In the genomic region with DNA sequence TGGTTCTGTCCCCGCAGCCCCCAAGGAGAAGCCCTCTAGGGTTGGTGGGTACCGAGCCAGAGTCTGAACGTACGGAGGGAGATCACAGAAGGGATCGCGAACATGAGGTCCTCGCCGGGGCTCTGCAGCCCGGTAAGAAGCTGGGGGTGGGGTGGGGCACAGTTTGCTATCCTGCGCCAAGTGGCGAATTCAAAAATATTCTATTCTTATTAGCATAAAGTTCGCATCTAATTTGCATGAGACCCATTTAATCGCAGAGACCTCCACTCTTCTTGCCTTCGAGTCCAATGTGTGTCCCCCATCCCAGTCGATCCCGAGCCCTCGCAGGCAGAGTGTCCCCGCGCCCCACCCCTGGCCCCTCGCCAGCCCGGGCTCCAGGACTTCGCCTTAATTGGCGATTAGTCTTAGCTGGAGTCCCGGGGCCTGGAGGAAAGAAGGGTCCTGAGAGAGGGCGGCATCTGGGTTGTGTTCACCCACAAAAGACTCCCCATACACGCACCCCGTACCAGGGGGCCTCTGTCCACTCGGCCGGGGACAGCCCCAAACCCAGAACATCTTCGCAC, we compare ENCODE assay signal across 8 cellular contexts. TPM values are rescaled to one million over a fixed set of nuclear protein-coding genes. Genes with fewer than 3 reads are reported as not detected.
A peak's percentile ranks its signal among the peaks of the same experiment; 100 is the strongest.
DNase-seq lines count a peak whose midpoint lies in the region; ATAC-seq and TF ChIP-seq lines count a peak whose summit lies in the region.

No MANE protein-coding gene starts in this region.

- DNase-seq in activated T-cell treated with anti-CD3 and anti-CD28 coated beads, Interleukin-2, amount 50 U/mL, for 4 hours = no peak
- DNase-seq in activated T-cell treated with anti-CD3 and anti-CD28 coated beads for 4 hours (no peak), choroid plexus epithelial cell (ENCODE audit: low read depth) (no peak), mesenchymal stem cell (no peak), NCI-H2196 (lab: John Stamatoyannopoulos, UW; ENCODE audit: unreplicated experiment) (no peak), EL (no peak)

- H2BK120ac ChIP-seq in mesenchymal stem cell (ENCODE audit: low read depth, low read length) = peak overlapping the region; percentile 86

- no peaks in the 10 kb centered on the region for H3K9me3 Mint-ChIP-seq in activated T-cell treated with anti-CD3 and anti-CD28 coated beads, Interleukin-2, amount 50 U/mL, for 4 hours

- WGBS in mesenchymal stem cell = 7% methylated on average over 25 of the region's 30 CpGs
- WGBS in urinary bladder = 2% methylated on average over 30 of the region's 30 CpGs

- H3K4me1 ChIP-seq in mesenchymal stem cell (ENCODE audit: control insufficient read depth, insufficient read depth, low read depth, low read length) = peaks cover 16% of the 10 kb centered on the region
- H3K4me1 ChIP-seq in urinary bladder (ENCODE audit: insufficient read depth) = no peaks in the 10 kb centered on the region

- peak overlapping the region; percentile 68 for H3K4me3 Mint-ChIP-seq in activated T-cell treated with anti-CD3 and anti-CD28 coated beads, Interleukin-2, amount 50 U/mL, for 4 hours

- H3K27me3 ChIP-seq in mesenchymal stem cell (ENCODE audit: control insufficient read depth in 1 of 2, insufficient read depth in 1 of 2, low read length in 2 of 2) = peaks cover 0 to 57% of the 10 kb centered on the region in 2 experiments

- peak overlapping the region; percentile 95 for H4K8ac ChIP-seq in mesenchymal stem cell (ENCODE audit: low read length)

- H3K9ac ChIP-seq in mesenchymal stem cell (ENCODE audit: low read length) = peak overlapping the region; percentile 77

- TF ChIP-seq CTCF in choroid plexus epithelial cell (conservative IDR thresholded peaks at IDR 0.05; ENCODE audit: low read depth, low read length) = no peak

- peak overlapping the region; percentile 10 to 50 for H2BK12ac ChIP-seq in mesenchymal stem cell (ENCODE audit: low read length in 2 of 2)

- H3K18ac ChIP-seq in mesenchymal stem cell (ENCODE audit: low read depth in 1 of 2, low read length in 2 of 2) = peak overlapping the region; percentile 62 to 94

- peak in 1 of 2 donors; percentile 28 for ATAC-seq in activated T-cell treated with anti-CD3 and anti-CD28 coated beads, Interleukin-2, amount 50 U/mL, for 4 hours
- ATAC-seq in HG03025 (IDR thresholded peaks at IDR 0.05; ENCODE audit: low FRiP score, unreplicated experiment) = no peak

- peaks cover 12% of the 10 kb centered on the region for H3K79me1 ChIP-seq in mesenchymal stem cell (replicated peaks; ENCODE audit: low read length, poor library complexity, severe bottlenecking)

- peak overlapping the region; percentile 2 to 42 for H3K4ac ChIP-seq in mesenchymal stem cell (ENCODE audit: low read depth in 1 of 2, low read length in 2 of 2)

- H3K4me3 ChIP-seq in choroid plexus epithelial cell (ENCODE audit: low read depth, low read length) = peak overlapping the region; percentile 70
- peak overlapping the region; percentile 70 to 81 for H3K4me3 ChIP-seq in mesenchymal stem cell (ENCODE audit: insufficient read depth in 1 of 2, low read depth in 1 of 2, low read length in 2 of 2)
- peak overlapping the region; percentile 67 for H3K4me3 ChIP-seq in urinary bladder (ENCODE audit: low read depth, low read length)

- no peak overlapping the region for H2BK5ac ChIP-seq in mesenchymal stem cell (ENCODE audit: low read depth, low read length, poor library complexity, severe bottlenecking)

- peak overlapping the region; percentile 68 for H2BK15ac ChIP-seq in mesenchymal stem cell (ENCODE audit: low read depth, poor library complexity, severe bottlenecking)

- H3K4me1 Mint-ChIP-seq in activated T-cell treated with anti-CD3 and anti-CD28 coated beads, Interleukin-2, amount 50 U/mL, for 4 hours (ENCODE audit: low read depth) = peaks cover 12% of the 10 kb centered on the region

- H3K36me3 ChIP-seq in mesenchymal stem cell (ENCODE audit: control insufficient read depth in 1 of 2, insufficient read depth in 2 of 2, low read depth in 1 of 2, low read length in 2 of 2) (peaks cover 0 to 51% of the 10 kb centered on the region in 2 experiments), urinary bladder (ENCODE audit: insufficient read depth) (no peaks in the 10 kb centered on the region)

- peaks cover 13% of the 10 kb centered on the region for H3K27me3 Mint-ChIP-seq in activated T-cell treated with anti-CD3 and anti-CD28 coated beads, Interleukin-2, amount 50 U/mL, for 4 hours (ENCODE audit: low read depth)

- H3K9me3 ChIP-seq in mesenchymal stem cell (ENCODE audit: control insufficient read depth, low read length) = no peaks in the 10 kb centered on the region

- no peak overlapping the region for H3K23ac ChIP-seq in mesenchymal stem cell (ENCODE audit: low read length in 2 of 2)

- H3K4me2 ChIP-seq in mesenchymal stem cell (ENCODE audit: low read length, poor library complexity, severe bottlenecking) = peak overlapping the region; percentile 76

- no peak overlapping the region for H3K14ac ChIP-seq in mesenchymal stem cell (ENCODE audit: low read length in 2 of 2)

- no peaks in the 10 kb centered on the region for H3K36me3 Mint-ChIP-seq in activated T-cell treated with anti-CD3 and anti-CD28 coated beads, Interleukin-2, amount 50 U/mL, for 4 hours (ENCODE audit: insufficient read depth)

- H4K91ac ChIP-seq in mesenchymal stem cell (ENCODE audit: low read length) = peak overlapping the region; percentile 86

- H2AFZ ChIP-seq in mesenchymal stem cell (ENCODE audit: low read depth, low read length) = peak overlapping the region; percentile 37

- H2AK5ac ChIP-seq in mesenchymal stem cell (ENCODE audit: low read length, severe bottlenecking) = no peak overlapping the region

- H3K27ac ChIP-seq in mesenchymal stem cell (ENCODE audit: low read length, poor library complexity, severe bottlenecking) = no peak overlapping the region
- peak overlapping the region; percentile 69 for H3K27ac ChIP-seq in urinary bladder (ENCODE audit: low read depth)

RNA-seq across cellular contexts. Expression of a gene that starts 0.6 kb away (rescaled TPM):
- total RNA-seq in activated T-cell treated with anti-CD3 and anti-CD28 coated beads, Interleukin-2, amount 50 U/mL, for 4 hours = 1 to 10 TPM in 1 of 3 donors, under 1 TPM in 2; 0.56 to 1.6 (median 0.65) TPM
- polyA plus RNA-seq in mesenchymal stem cell (2013, experiment 1 of 2) = 6.7 TPM
- 5.9 TPM for polyA plus RNA-seq in mesenchymal stem cell (2013, experiment 2 of 2)
- 64.1 TPM for total RNA-seq in urinary bladder
- 158 TPM for polyA plus RNA-seq in urinary bladder

RNA-seq across cellular contexts. Expression of a gene that starts 6.0 kb away (rescaled TPM):
- 10 to 100 TPM; 15.9 to 18.6 (median 17.0) TPM for total RNA-seq in activated T-cell treated with anti-CD3 and anti-CD28 coated beads, Interleukin-2, amount 50 U/mL, for 4 hours
- polyA plus RNA-seq in mesenchymal stem cell (2013, experiment 1 of 2) = 27.2 TPM
- polyA plus RNA-seq in mesenchymal stem cell (2013, experiment 2 of 2) = 26.4 TPM
- 29.8 TPM for total RNA-seq in urinary bladder
- polyA plus RNA-seq in urinary bladder = 64.3 TPM

RNA-seq across cellular contexts. Expression of a gene that starts 19.6 kb away (rescaled TPM):
- total RNA-seq in activated T-cell treated with anti-CD3 and anti-CD28 coated beads, Interleukin-2, amount 50 U/mL, for 4 hours = 10 to 100 TPM; 28.6 to 32.0 (median 29.1) TPM
- polyA plus RNA-seq in mesenchymal stem cell (2013, experiment 1 of 2) = 15.5 TPM
- 15.4 TPM for polyA plus RNA-seq in mesenchymal stem cell (2013, experiment 2 of 2)
- 9.5 TPM for total RNA-seq in urinary bladder
- 26.8 TPM for polyA plus RNA-seq in urinary bladder

RNA-seq across cellular contexts. Expression of a gene that starts 22.4 kb away (rescaled TPM):
- 1 to 10 TPM; 3.2 to 4.6 (median 3.6) TPM for total RNA-seq in activated T-cell treated with anti-CD3 and anti-CD28 coated beads, Interleukin-2, amount 50 U/mL, for 4 hours
- polyA plus RNA-seq in mesenchymal stem cell (2013, experiment 1 of 2) = 0.77 TPM
- 0.96 TPM for polyA plus RNA-seq in mesenchymal stem cell (2013, experiment 2 of 2)
- total RNA-seq in urinary bladder = 3.6 TPM
- polyA plus RNA-seq in urinary bladder = 2.7 TPM

Comparison
In these comparisons a context has a peak if more than half of its experiments do, and no peak if none do; other contexts are left out.
1. RNA of a gene that starts 0.6 kb away (total RNA-seq): 64.1 TPM in urinary bladder (single experiment); 0.56 to 1.6 TPM in activated T-cell treated with anti-CD3 and anti-CD28 coated beads, Interleukin-2, amount 50 U/mL, for 4 hours; every median in the first group is over 10 times any median in the second.
2. Peak in every context shown above with its lines, with median percentiles within 50 percentile points of each other: H3K4me3 ChIP-seq.